In genomic region chr16:77859493-77860232, GRCh38 we compare ENCODE assay signal across 23 cellular contexts.
"Had no signal": no experiment of that assay in that cellular context is flagged by ENCODE, and none has a peak within 500 bp of the region (broad histone marks: within the 10 kb centered on the region; RNA-seq: fewer than 3 reads in every experiment).

No MANE protein-coding gene starts in this region.

- H3K36me3 ChIP-seq: MG63, SJSA1 had no signal

- H3K27ac ChIP-seq: SJSA1, SK-N-MC had no signal

- H3K9me3 ChIP-seq: MG63, SJSA1 had no signal

- ATAC-seq: HepG2 had no signal

- H3K4me3 ChIP-seq: MG63, SJSA1, SK-N-MC had no signal

- H3K27me3 ChIP-seq: MG63, SJSA1 had no signal

- DNase-seq: IMR-90, Karpas-422, KG1, MG63, NCI-H1092, NCI-H1105 treated with DMSO at 0.1 percent for 48 hours, NCI-H1417 treated with DMSO at 0.1 percent for 48 hours, NCI-H146, NCI-H1694 treated with DMSO at 0.1 percent for 48 hours, NCI-H1930, NCI-H2081, NCI-H2107, NCI-H2227 treated with DMSO at 0.1 percent for 48 hours, NCI-H446, NCI-H510A, NCI-H524 treated with DMSO at 0.1 percent for 48 hours, NCI-H69, NCI-H774, RPMI8226, SHP77 treated with DMSO at 0.1 percent for 48 hours had no signal
